ENCODE assay signal across 8 cellular contexts in genomic region chr11:96389604-96390402, GRCh38. TPM values are rescaled to one million over a fixed set of nuclear protein-coding genes. Genes with fewer than 3 reads are reported as not detected.
DNase-seq lines count a peak whose midpoint lies in the region; TF ChIP-seq lines count a peak whose summit lies in the region.

TSS of gene CCDC82 (minus strand) at chr11:96389912. CDS start at chr11:96384747, 5,165 bp downstream.
TSS of gene JRKL (plus strand) at chr11:96390013. CDS start at chr11:96390650, 637 bp downstream.

- TF ChIP-seq CTCF in LNCaP clone FGC (IDR thresholded peaks at IDR 0.05; ENCODE audit: control insufficient read depth, extremely low read depth, insufficient read depth) (no peak), fibroblast of the aortic adventitia (IDR thresholded peaks at IDR 0.05; ENCODE audit: insufficient read depth, low read length) (no peak), nephron progenitor cell (IDR thresholded peaks at IDR 0.05) (no peak)

- H3K36me3 Mint-ChIP-seq in activated T-helper 2 cell treated with anti-CD3 and anti-CD28 coated beads, Interferon-gamma antibody, Interleukin-2, Interleukin-4, amounts not matched to agents 10 μg/mL and 5 μg/mL and 100 μg/mL, durations not matched to agents 14 hours and 24 hours and 36 hours (ENCODE audit: low read depth), result peaks cover 37% of the 10 kb centered on the region
- H3K36me3 Mint-ChIP-seq in nephron progenitor cell (ENCODE audit: low read depth), result peaks cover 40% of the 10 kb centered on the region
- peaks cover 37% of the 10 kb centered on the region for H3K36me3 Mint-ChIP-seq in stimulated activated naive CD8-positive, alpha-beta T cell treated with anti-CD3 and anti-CD28 coated beads, Interleukin-15, Interleukin-2, amounts not matched to agents 100 ng/mL and 50 ng/mL, for 24 hours (ENCODE audit: low read depth)

- H3K4me1 Mint-ChIP-seq in activated T-helper 2 cell treated with anti-CD3 and anti-CD28 coated beads, Interferon-gamma antibody, Interleukin-2, Interleukin-4, amounts not matched to agents 10 μg/mL and 5 μg/mL and 100 μg/mL, durations not matched to agents 14 hours and 24 hours and 36 hours (ENCODE audit: low read depth), result peaks cover 50% of the 10 kb centered on the region
- H3K4me1 Mint-ChIP-seq in nephron progenitor cell, result peaks cover 31% of the 10 kb centered on the region
- peaks cover 71% of the 10 kb centered on the region for H3K4me1 Mint-ChIP-seq in stimulated activated naive CD8-positive, alpha-beta T cell treated with anti-CD3 and anti-CD28 coated beads, Interleukin-15, Interleukin-2, amounts not matched to agents 100 ng/mL and 50 ng/mL, for 24 hours (ENCODE audit: low read depth)

- DNase-seq in EL, result peak; percentile 97
- DNase-seq in H4 (ENCODE audit: low spot score), result peak; percentile 91
- peak; percentile 72 for DNase-seq in LNCaP clone FGC (ENCODE audit: low read depth)
- peak; percentile 97 for DNase-seq in RPMI8226
- DNase-seq in activated T-helper 2 cell treated with anti-CD3 and anti-CD28 coated beads, Interferon-gamma antibody, Interleukin-2, Interleukin-4, amounts not matched to agents 10 μg/mL and 5 μg/mL and 100 μg/mL, durations not matched to agents 14 hours and 24 hours and 36 hours (ENCODE audit: low spot score), result peak; percentile 96
- peak; percentile 88 for DNase-seq in fibroblast of the aortic adventitia (ENCODE audit: low read depth)
- peak; percentile 99 for DNase-seq in nephron progenitor cell

- intact Hi-C loops in activated T-helper 2 cell treated with anti-CD3 and anti-CD28 coated beads, Interferon-gamma antibody, Interleukin-2, Interleukin-4, amounts not matched to agents 10 μg/mL and 5 μg/mL and 100 μg/mL, durations not matched to agents 14 hours and 24 hours and 36 hours (cut with micrococcal nuclease), result loop anchor here (1.0 to 5.0 kb wide), 7 partner anchors 15 to 1158 kb away; partner anchors contain the start of genes FAM76B, MAML2, MTMR2 and SESN3

- peaks cover 3% of the 10 kb centered on the region for H3K9me3 Mint-ChIP-seq in activated T-helper 2 cell treated with anti-CD3 and anti-CD28 coated beads, Interferon-gamma antibody, Interleukin-2, Interleukin-4, amounts not matched to agents 10 μg/mL and 5 μg/mL and 100 μg/mL, durations not matched to agents 14 hours and 24 hours and 36 hours
- peaks cover 38% of the 10 kb centered on the region for H3K9me3 Mint-ChIP-seq in nephron progenitor cell
- H3K9me3 Mint-ChIP-seq in stimulated activated naive CD8-positive, alpha-beta T cell treated with anti-CD3 and anti-CD28 coated beads, Interleukin-15, Interleukin-2, amounts not matched to agents 100 ng/mL and 50 ng/mL, for 24 hours, result peaks cover 4% of the 10 kb centered on the region

- no peaks in the 10 kb centered on the region for H3K27me3 Mint-ChIP-seq in activated T-helper 2 cell treated with anti-CD3 and anti-CD28 coated beads, Interferon-gamma antibody, Interleukin-2, Interleukin-4, amounts not matched to agents 10 μg/mL and 5 μg/mL and 100 μg/mL, durations not matched to agents 14 hours and 24 hours and 36 hours (ENCODE audit: low read depth)
- H3K27me3 Mint-ChIP-seq in nephron progenitor cell (ENCODE audit: low read depth, poor library complexity), result no peaks in the 10 kb centered on the region
- no peaks in the 10 kb centered on the region for H3K27me3 Mint-ChIP-seq in stimulated activated naive CD8-positive, alpha-beta T cell treated with anti-CD3 and anti-CD28 coated beads, Interleukin-15, Interleukin-2, amounts not matched to agents 100 ng/mL and 50 ng/mL, for 24 hours

- H3K27ac Mint-ChIP-seq in activated T-helper 2 cell treated with anti-CD3 and anti-CD28 coated beads, Interferon-gamma antibody, Interleukin-2, Interleukin-4, amounts not matched to agents 10 μg/mL and 5 μg/mL and 100 μg/mL, durations not matched to agents 14 hours and 24 hours and 36 hours, result peak within 1 kb of the TSS; percentile 86
- peak within 1 kb of the TSS; percentile 100 for H3K27ac Mint-ChIP-seq in nephron progenitor cell
- H3K27ac Mint-ChIP-seq in stimulated activated naive CD8-positive, alpha-beta T cell treated with anti-CD3 and anti-CD28 coated beads, Interleukin-15, Interleukin-2, amounts not matched to agents 100 ng/mL and 50 ng/mL, for 24 hours, result peak within 1 kb of the TSS; percentile 91

- H3K4me3 Mint-ChIP-seq in activated T-helper 2 cell treated with anti-CD3 and anti-CD28 coated beads, Interferon-gamma antibody, Interleukin-2, Interleukin-4, amounts not matched to agents 10 μg/mL and 5 μg/mL and 100 μg/mL, durations not matched to agents 14 hours and 24 hours and 36 hours (ENCODE audit: low read depth), result peak within 1 kb of the TSS; percentile 94
- peak within 1 kb of the TSS; percentile 95 for H3K4me3 Mint-ChIP-seq in nephron progenitor cell
- peak within 1 kb of the TSS; percentile 93 for H3K4me3 Mint-ChIP-seq in stimulated activated naive CD8-positive, alpha-beta T cell treated with anti-CD3 and anti-CD28 coated beads, Interleukin-15, Interleukin-2, amounts not matched to agents 100 ng/mL and 50 ng/mL, for 24 hours

- H3K4me3 ChIP-seq in LNCaP clone FGC (ENCODE audit: low read depth, low read length) (peak within 1 kb of the TSS; percentile 93), fibroblast of the aortic adventitia (ENCODE audit: low read depth, low read length) (peak within 1 kb of the TSS; percentile 85)

RNA-seq across cellular contexts. Expression of gene CCDC82, which starts in this region (rescaled TPM):
- 5.5 and 8.5 TPM in 2 replicates for total RNA-seq in H4 (2014; rRNA removed; shearing (Covaris generic))
- total RNA-seq in activated T-helper 2 cell treated with anti-CD3 and anti-CD28 coated beads, Interferon-gamma antibody, Interleukin-2, Interleukin-4, amounts not matched to agents 10 μg/mL and 5 μg/mL and 100 μg/mL, durations not matched to agents 14 hours and 24 hours and 36 hours, result 35.4 and 38.6 TPM in 2 replicates
- 31.2 and 53.1 TPM in 2 replicates for total RNA-seq in fibroblast of the aortic adventitia (ENCODE audit: low replicate concordance)

RNA-seq across cellular contexts. Expression of gene JRKL, which starts in this region (rescaled TPM):
- 4.1 and 4.6 TPM in 2 replicates for total RNA-seq in H4 (2014; rRNA removed; shearing (Covaris generic))
- total RNA-seq in activated T-helper 2 cell treated with anti-CD3 and anti-CD28 coated beads, Interferon-gamma antibody, Interleukin-2, Interleukin-4, amounts not matched to agents 10 μg/mL and 5 μg/mL and 100 μg/mL, durations not matched to agents 14 hours and 24 hours and 36 hours, result 11.8 and 12.9 TPM in 2 replicates
- total RNA-seq in fibroblast of the aortic adventitia (ENCODE audit: low replicate concordance), result 8.2 and 10.4 TPM in 2 replicates

Comparison
In these comparisons a context has a peak if more than half of its experiments do, and no peak if none do; other contexts are left out.
1. Peak in every context shown above with its lines: DNase-seq and H3K4me3 ChIP-seq.